ENCODE assay signal across 25 cellular contexts in genomic region chr7:140694592-140694991, GRCh38. TPM values are rescaled to one million over a fixed set of nuclear protein-coding genes. Genes with fewer than 3 reads are reported as not detected.
"Had no signal": no experiment of that assay in that cellular context is flagged by ENCODE, and none has a peak within 500 bp of the region (broad histone marks: within the 10 kb centered on the region; RNA-seq: fewer than 3 reads in every experiment).

No MANE protein-coding gene starts in this region.

- H3K36me3 ChIP-seq: pancreas had no signal

- H3K27ac ChIP-seq: pancreas, psoas muscle, tibial artery had no signal

- H3K27me3 ChIP-seq: pancreas, tibial artery had no signal

- H3K9me3 Mint-ChIP-seq: activated naive CD4-positive, alpha-beta T cell treated with anti-CD3 and anti-CD28 coated beads, Interleukin-2, amount 50 U/mL, for 72 hours; activated T-cell treated with anti-CD3 and anti-CD28 coated beads, Interleukin-2, amount 50 U/mL, for 72 hours; brain; stimulated activated naive CD8-positive, alpha-beta T cell treated with anti-CD3 and anti-CD28 coated beads, Interleukin-15, amount 100 ng/mL, for 72 hours; T-cell had no signal

- H3K4me3 Mint-ChIP-seq: activated T-cell treated with anti-CD3 and anti-CD28 coated beads, Interleukin-2, amount 50 U/mL, for 72 hours; stimulated activated naive CD8-positive, alpha-beta T cell treated with anti-CD3 and anti-CD28 coated beads, Interleukin-15, amount 100 ng/mL, for 72 hours; T-cell had no signal

- H3K4me3 ChIP-seq: pancreas, psoas muscle, tibial artery had no signal

- H3K27ac Mint-ChIP-seq: activated naive CD4-positive, alpha-beta T cell treated with anti-CD3 and anti-CD28 coated beads, Interleukin-2, amount 50 U/mL, for 72 hours; activated T-cell treated with anti-CD3 and anti-CD28 coated beads, Interleukin-2, amount 50 U/mL, for 72 hours had no signal

- H3K27me3 Mint-ChIP-seq: stimulated activated naive CD8-positive, alpha-beta T cell treated with anti-CD3 and anti-CD28 coated beads, Interleukin-15, amount 100 ng/mL, for 72 hours; T-cell had no signal

- ATAC-seq: activated naive CD4-positive, alpha-beta T cell treated with anti-CD3 and anti-CD28 coated beads, Interleukin-2, amount 50 U/mL, for 72 hours; activated T-cell treated with anti-CD3 and anti-CD28 coated beads, Interleukin-2, amount 50 U/mL, for 72 hours; esophagus mucosa; left cardiac atrium; pancreas; psoas muscle; right cardiac atrium; SK-N-SH treated with all-trans-retinoic acid at 6 μM for 48 hours; stimulated activated naive CD8-positive, alpha-beta T cell treated with anti-CD3 and anti-CD28 coated beads, Interleukin-15, amount 100 ng/mL, for 72 hours; T-cell had no signal

- DNase-seq: activated CD4-positive, alpha-beta T cell treated with anti-CD3 and anti-CD28 coated beads for 1 hour; activated CD4-positive, alpha-beta T cell treated with anti-CD3 and anti-CD28 coated beads, Interleukin-2, amount 50 U/mL, for 1 hour; activated CD8-positive, alpha-beta memory T cell treated with anti-CD3 and anti-CD28 coated beads, Interleukin-2, amount 50 U/mL, for 48 hours; activated gamma-delta T cell; activated T-cell treated with anti-CD3 and anti-CD28 coated beads, Interleukin-2, amount 50 U/mL, for 72 hours; caudate nucleus; dermis blood vessel endothelial cell; effector CD8-positive, alpha-beta T cell; glutamatergic neuron; hypothalamus; left cardiac atrium; pancreas; psoas muscle; stimulated activated CD4-positive, alpha-beta T cell treated with anti-CD3 and anti-CD28 coated beads, Interleukin-12 subunit alpha, Interleukin-12 subunit beta, amount 100 ng/mL, for 4 hours; stimulated activated CD4-positive, alpha-beta T cell treated with anti-CD3 and anti-CD28 coated beads, Interleukin-4, amount 100 ng/mL, for 4 hours; T-cell had no signal

- H3K9me3 ChIP-seq: pancreas, psoas muscle, tibial artery had no signal

RNA-seq across cellular contexts. Expression of gene DENND2A, which starts 54.0 kb away (rescaled TPM):
- total RNA-seq: activated naive CD4-positive, alpha-beta T cell treated with anti-CD3 and anti-CD28 coated beads, Interleukin-2, amount 50 U/mL, for 72 hours; activated T-cell treated with anti-CD3 and anti-CD28 coated beads, Interleukin-2, amount 50 U/mL, for 72 hours; mononuclear cell had no signal
- polyA plus RNA-seq: endothelial cell of umbilical vein had no signal
